ENCODE assay signal across 9 cellular contexts in the genomic region with DNA sequence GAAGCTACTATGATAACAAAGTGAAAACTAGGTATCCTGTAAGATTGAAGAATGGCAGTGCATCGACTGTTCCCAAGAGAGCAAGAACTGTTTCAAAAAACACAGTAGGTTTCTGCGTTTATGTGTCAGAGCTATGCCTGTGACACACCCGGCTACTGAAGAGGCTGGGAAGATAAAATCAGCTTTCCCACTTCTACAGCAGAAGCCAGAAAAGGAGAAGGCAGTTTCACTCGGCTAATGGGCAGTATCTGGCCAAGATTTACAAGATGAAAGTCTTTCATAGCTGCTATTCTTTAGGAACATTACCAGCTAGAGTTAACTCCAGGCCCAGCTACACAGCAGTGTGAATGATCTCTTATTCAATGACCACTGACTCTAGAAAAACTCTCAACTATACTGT.
"Had no signal": no experiment of that assay in that cellular context is flagged by ENCODE, and none has a peak within 500 bp of the region (broad histone marks: within the 10 kb centered on the region; RNA-seq: fewer than 3 reads in every experiment).

No MANE protein-coding gene starts in this region.

- ATAC-seq: HCT116, K562 had no signal

- H3K9ac ChIP-seq: GM23248 had no signal

- H3K9me3 ChIP-seq: HAP-1 had no signal

- H3K4me3 Mint-ChIP-seq: HFFc6 had no signal

- H3K36me3 ChIP-seq: HAP-1 had no signal

- DNase-seq: GM23248, GOT3, H7, HFFc6, IMR-90 had no signal

- H3K4me3 ChIP-seq: GM23248, HAP-1, K562 had no signal

- H2AFZ ChIP-seq: GM23248 had no signal

- H3K4me1 ChIP-seq: HAP-1 had no signal

- H3K27ac ChIP-seq: GM23248, HL-60 had no signal

- H3K27ac Mint-ChIP-seq: HFFc6 had no signal
